In the genomic region with DNA sequence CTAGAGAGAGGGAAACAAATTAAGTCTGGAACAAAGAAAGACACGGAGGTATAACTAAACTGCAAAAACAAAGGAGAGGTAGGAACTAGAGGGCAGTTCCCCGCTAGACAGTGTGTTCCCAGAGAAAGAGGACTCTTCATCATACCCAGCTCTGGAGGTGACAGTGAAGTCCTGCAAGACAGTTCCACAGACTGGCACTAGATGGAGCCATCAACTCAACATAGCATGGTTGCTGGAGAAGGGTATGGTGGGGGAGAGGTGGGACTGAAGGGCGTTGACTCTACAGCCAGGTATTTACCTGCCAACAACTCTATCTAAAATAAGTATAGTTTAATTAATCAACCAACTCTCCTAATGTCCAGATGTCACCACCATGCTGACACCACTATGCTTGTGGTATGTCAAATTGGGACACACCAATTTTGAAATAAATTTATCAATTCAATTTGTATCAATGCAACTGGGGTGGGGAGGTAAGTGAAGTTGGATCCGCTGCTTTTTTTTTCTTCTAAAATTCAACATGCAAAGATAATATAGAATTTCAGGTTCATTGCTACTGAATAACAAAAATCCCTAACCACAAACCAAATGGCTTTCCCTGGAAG, we compare ENCODE assay signal across 1 cellular context.
TF ChIP-seq lines count a peak whose summit lies in the region.

No MANE protein-coding gene starts in this region.

TF ChIP-seq in K562, 482 proteins besides CTCF, POLR2A, EP300 and RAD21 (continued from another document):
- TF ChIP-seq RB1 (IDR thresholded peaks at IDR 0.05; ENCODE audit: low read depth) (0 out of 2 replicates have a peak, but pooled peaks have one; percentile 44), HDAC2 (IDR thresholded peaks at IDR 0.05) (no peak), TRIM28 (IDR thresholded peaks at IDR 0.05) (0 out of 2 replicates have a peak, but pooled peaks have one; percentile 43), ZNF766 (CRISPR knock-in tag; conservative IDR thresholded peaks at IDR 0.05) (no peak), CBX3 (IDR thresholded peaks at IDR 0.05; ENCODE audit: borderline replicate concordance in 1 of 2, low read length in 2 of 2) (peak in 1 of 2 experiments; percentile 97; a peak in 2 of 3 replicates), HDGF (IDR thresholded peaks at IDR 0.05) (no peak), PRDM10 (IDR thresholded peaks at IDR 0.05; ENCODE audit: partially characterized antibody) (no peak), TRIM24 (IDR thresholded peaks at IDR 0.05) (0 out of 4 replicates have a peak, but pooled peaks of 1 of the 2 experiments have one; percentile 39), ESRRA (IDR thresholded peaks at IDR 0.05; ENCODE audit: borderline replicate concordance, low read depth) (no peak), ZBTB43 (CRISPR knock-in tag; IDR thresholded peaks at IDR 0.05) (no peak), SMAD4 (CRISPR knock-in tag; conservative IDR thresholded peaks at IDR 0.05) (0 out of 2 replicates have a peak, but pooled peaks have one; percentile 43), CHAMP1 (IDR thresholded peaks at IDR 0.05) (peak; percentile 66; the same call in 1 of the 2 replicates)
- TF ChIP-seq, protein P1, sequence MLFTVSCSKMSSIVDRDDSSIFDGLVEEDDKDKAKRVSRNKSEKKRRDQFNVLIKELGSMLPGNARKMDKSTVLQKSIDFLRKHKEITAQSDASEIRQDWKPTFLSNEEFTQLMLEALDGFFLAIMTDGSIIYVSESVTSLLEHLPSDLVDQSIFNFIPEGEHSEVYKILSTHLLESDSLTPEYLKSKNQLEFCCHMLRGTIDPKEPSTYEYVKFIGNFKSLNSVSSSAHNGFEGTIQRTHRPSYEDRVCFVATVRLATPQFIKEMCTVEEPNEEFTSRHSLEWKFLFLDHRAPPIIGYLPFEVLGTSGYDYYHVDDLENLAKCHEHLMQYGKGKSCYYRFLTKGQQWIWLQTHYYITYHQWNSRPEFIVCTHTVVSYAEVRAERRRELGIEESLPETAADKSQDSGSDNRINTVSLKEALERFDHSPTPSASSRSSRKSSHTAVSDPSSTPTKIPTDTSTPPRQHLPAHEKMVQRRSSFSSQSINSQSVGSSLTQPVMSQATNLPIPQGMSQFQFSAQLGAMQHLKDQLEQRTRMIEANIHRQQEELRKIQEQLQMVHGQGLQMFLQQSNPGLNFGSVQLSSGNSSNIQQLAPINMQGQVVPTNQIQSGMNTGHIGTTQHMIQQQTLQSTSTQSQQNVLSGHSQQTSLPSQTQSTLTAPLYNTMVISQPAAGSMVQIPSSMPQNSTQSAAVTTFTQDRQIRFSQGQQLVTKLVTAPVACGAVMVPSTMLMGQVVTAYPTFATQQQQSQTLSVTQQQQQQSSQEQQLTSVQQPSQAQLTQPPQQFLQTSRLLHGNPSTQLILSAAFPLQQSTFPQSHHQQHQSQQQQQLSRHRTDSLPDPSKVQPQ (CRISPR knock-in tag; IDR thresholded peaks at IDR 0.05; ENCODE audit: borderline replicate concordance) = no peak
- TF ChIP-seq, protein P2, sequence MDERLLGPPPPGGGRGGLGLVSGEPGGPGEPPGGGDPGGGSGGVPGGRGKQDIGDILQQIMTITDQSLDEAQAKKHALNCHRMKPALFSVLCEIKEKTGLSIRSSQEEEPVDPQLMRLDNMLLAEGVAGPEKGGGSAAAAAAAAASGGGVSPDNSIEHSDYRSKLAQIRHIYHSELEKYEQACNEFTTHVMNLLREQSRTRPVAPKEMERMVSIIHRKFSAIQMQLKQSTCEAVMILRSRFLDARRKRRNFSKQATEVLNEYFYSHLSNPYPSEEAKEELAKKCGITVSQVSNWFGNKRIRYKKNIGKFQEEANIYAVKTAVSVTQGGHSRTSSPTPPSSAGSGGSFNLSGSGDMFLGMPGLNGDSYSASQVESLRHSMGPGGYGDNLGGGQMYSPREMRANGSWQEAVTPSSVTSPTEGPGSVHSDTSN (CRISPR knock-in tag; IDR thresholded peaks at IDR 0.05; ENCODE audit: low read depth) = no peak
- TF ChIP-seq, protein P2 (tag; conservative IDR thresholded peaks at IDR 0.05; ENCODE audit: low read depth) = 0 out of 2 replicates have a peak, but pooled peaks have one; percentile 15
